Comparison of ENCODE assay signal across 15 cellular contexts in the genomic region with DNA sequence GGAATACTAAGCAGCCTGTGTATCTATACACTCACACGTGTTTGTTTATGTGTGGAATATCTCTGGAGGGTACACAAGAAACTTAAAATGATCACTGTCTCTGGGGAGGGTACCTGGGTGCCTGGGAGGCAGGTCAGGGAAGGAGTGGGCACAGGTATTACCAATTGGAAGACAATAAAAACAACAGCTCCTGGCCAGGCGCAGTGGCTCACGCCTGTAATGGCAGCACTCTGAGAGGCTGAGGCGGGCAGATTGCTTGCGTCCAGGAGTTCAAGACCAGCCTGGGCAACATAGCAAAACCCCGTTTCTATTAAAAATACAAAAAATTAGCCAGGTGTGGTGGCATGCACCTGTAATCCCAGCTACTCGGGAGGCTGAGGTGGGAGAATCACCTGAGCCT. TPM values are rescaled to one million over a fixed set of nuclear protein-coding genes. Genes with fewer than 3 reads are reported as not detected.
DNase-seq lines count a peak whose midpoint lies in the region; ATAC-seq, FAIRE-seq and TF ChIP-seq lines count a peak whose summit lies in the region.
"Not testable (repeated sequence)": the region's sequence is repeated elsewhere in the genome, so short reads cannot be mapped to it uniquely, and the experiment has no call there.
"Had no signal": no experiment of that assay in that cellular context is flagged by ENCODE, and none has a peak within 500 bp of the region (broad histone marks: within the 10 kb centered on the region; RNA-seq: fewer than 3 reads in every experiment).

No MANE protein-coding gene starts in this region.

- not testable (repeated sequence) for H3K27me3 ChIP-seq in CD4-positive, CD25-positive, alpha-beta regulatory T cell (ENCODE audit: control insufficient read depth, insufficient read depth, low read length); dorsolateral prefrontal cortex; pancreas; upper lobe of right lung

- not testable (repeated sequence) for H3K9me3 ChIP-seq in CD4-positive, CD25-positive, alpha-beta regulatory T cell (ENCODE audit: control insufficient read depth in 2 of 2, low read length in 2 of 2); T-helper 17 cell (ENCODE audit: control insufficient read depth, low read length, poor library complexity, severe bottlenecking); pancreas; upper lobe of right lung

- H3K4me3 Mint-ChIP-seq in CD4-positive, CD25-positive, alpha-beta regulatory T cell = peak overlapping the region in 1 of 4 donors; percentile 34
- not testable (repeated sequence) for H3K4me3 Mint-ChIP-seq in T-helper 17 cell; activated T-helper 2 cell treated with anti-CD3 and anti-CD28 coated beads, Interferon-gamma antibody, Interleukin-2, Interleukin-4, amounts not matched to agents 10 μg/mL and 5 μg/mL and 100 μg/mL, durations not matched to agents 14 hours and 24 hours and 36 hours (ENCODE audit: low read depth); memory B cell
- peak overlapping the region; percentile 2 for H3K4me3 Mint-ChIP-seq in natural killer cell

- H3K27ac ChIP-seq in CD4-positive, CD25-positive, alpha-beta regulatory T cell (ENCODE audit: insufficient read depth, low read length, poor library complexity, severe bottlenecking); upper lobe of right lung: not testable (repeated sequence)
- H3K27ac ChIP-seq in dorsolateral prefrontal cortex (peak overlapping the region in 39 of 59 donors; percentile 6 to 80 (median 44)), pancreas (peak overlapping the region in 3 of 4 donors; percentile 28 to 77 (median 41))

- ATAC-seq in CD4-positive, CD25-positive, alpha-beta regulatory T cell (ENCODE audit: low read depth in 2 of 2); T-helper 17 cell; memory B cell (ENCODE audit: low read depth); natural killer cell; pancreas; upper lobe of right lung: not testable (repeated sequence)

- not testable (repeated sequence) for DNase-seq in CD4-positive, CD25-positive, alpha-beta regulatory T cell; T-helper 17 cell; activated T-helper 2 cell treated with anti-CD3 and anti-CD28 coated beads, Interferon-gamma antibody, Interleukin-2, Interleukin-4, amounts not matched to agents 10 μg/mL and 5 μg/mL and 100 μg/mL, durations not matched to agents 14 hours and 24 hours and 36 hours (ENCODE audit: low spot score); dorsolateral prefrontal cortex; memory B cell (ENCODE audit: low spot score in 2 of 2); natural killer cell; pancreas
- peak; percentile 40 for DNase-seq in upper lobe of right lung

- not testable (repeated sequence) for TF ChIP-seq CTCF in dorsolateral prefrontal cortex (IDR thresholded peaks at IDR 0.05 in 54 of 56, conservative IDR thresholded peaks at IDR 0.05 in 2 of 56; ENCODE audit: low read depth in 1 of 56, partially characterized antibody in 56 of 56); natural killer cell (IDR thresholded peaks at IDR 0.05); pancreas (IDR thresholded peaks at IDR 0.05); upper lobe of right lung (IDR thresholded peaks at IDR 0.05)

- 85 to 86% methylated on average over 7 of the region's 7 CpGs for WGBS in pancreas, 2 donors

- FAIRE-seq in pancreas (lab: Jason Lieb, UNC) = not testable (repeated sequence)

- not testable (repeated sequence) for H3K27me3 Mint-ChIP-seq in CD4-positive, CD25-positive, alpha-beta regulatory T cell; T-helper 17 cell; activated T-helper 2 cell treated with anti-CD3 and anti-CD28 coated beads, Interferon-gamma antibody, Interleukin-2, Interleukin-4, amounts not matched to agents 10 μg/mL and 5 μg/mL and 100 μg/mL, durations not matched to agents 14 hours and 24 hours and 36 hours (ENCODE audit: low read depth); memory B cell; natural killer cell (ENCODE audit: low read depth in 2 of 2)

- H3K36me3 ChIP-seq in CD4-positive, CD25-positive, alpha-beta regulatory T cell (ENCODE audit: control insufficient read depth, insufficient read depth, low read length) = peaks cover 16% of the 10 kb centered on the region
- not testable (repeated sequence) for H3K36me3 ChIP-seq in pancreas
- peaks cover 12% of the 10 kb centered on the region for H3K36me3 ChIP-seq in upper lobe of right lung

- H3K27ac Mint-ChIP-seq in CD4-positive, CD25-positive, alpha-beta regulatory T cell = peak overlapping the region in 2 of 3 donors; percentile 18 to 68
- H3K27ac Mint-ChIP-seq in T-helper 17 cell (peak overlapping the region; percentile 77), memory B cell (peak overlapping the region; percentile 76), natural killer cell (peak overlapping the region; percentile 83 to 90)
- peak overlapping the region; percentile 28 for H3K27ac Mint-ChIP-seq in activated T-helper 2 cell treated with anti-CD3 and anti-CD28 coated beads, Interferon-gamma antibody, Interleukin-2, Interleukin-4, amounts not matched to agents 10 μg/mL and 5 μg/mL and 100 μg/mL, durations not matched to agents 14 hours and 24 hours and 36 hours

- not testable (repeated sequence) for H3K4me3 ChIP-seq in CD4-positive, CD25-positive, alpha-beta regulatory T cell (ENCODE audit: low read depth, low read length); dorsolateral prefrontal cortex; pancreas; upper lobe of right lung

- not testable (repeated sequence) for H3K9me3 Mint-ChIP-seq in CD4-positive, CD25-positive, alpha-beta regulatory T cell; activated T-helper 2 cell treated with anti-CD3 and anti-CD28 coated beads, Interferon-gamma antibody, Interleukin-2, Interleukin-4, amounts not matched to agents 10 μg/mL and 5 μg/mL and 100 μg/mL, durations not matched to agents 14 hours and 24 hours and 36 hours; memory B cell; natural killer cell

- H3K4me1 Mint-ChIP-seq in CD4-positive, CD25-positive, alpha-beta regulatory T cell = peaks cover 8 to 65% (median 23%) of the 10 kb centered on the region in 4 donors
- H3K4me1 Mint-ChIP-seq in T-helper 17 cell (peaks cover 20% of the 10 kb centered on the region), memory B cell (peaks cover 62% of the 10 kb centered on the region), natural killer cell (peaks cover 54 to 62% of the 10 kb centered on the region in 2 donors)
- peaks cover 15% of the 10 kb centered on the region for H3K4me1 Mint-ChIP-seq in activated T-helper 2 cell treated with anti-CD3 and anti-CD28 coated beads, Interferon-gamma antibody, Interleukin-2, Interleukin-4, amounts not matched to agents 10 μg/mL and 5 μg/mL and 100 μg/mL, durations not matched to agents 14 hours and 24 hours and 36 hours (ENCODE audit: low read depth)

- H3K4me1 ChIP-seq in CD4-positive, CD25-positive, alpha-beta regulatory T cell (ENCODE audit: control insufficient read depth, insufficient read depth, low read length, poor library complexity, severe bottlenecking) = peaks cover 31% of the 10 kb centered on the region
- H3K4me1 ChIP-seq in pancreas = peaks cover 14 to 36% (median 31%) of the 10 kb centered on the region in 3 donors
- H3K4me1 ChIP-seq in upper lobe of right lung = not testable (repeated sequence)

- H3K36me3 Mint-ChIP-seq in CD4-positive, CD25-positive, alpha-beta regulatory T cell = peaks cover 22% of the 10 kb centered on the region
- H3K36me3 Mint-ChIP-seq in T-helper 17 cell (ENCODE audit: low read depth); memory B cell; natural killer cell: not testable (repeated sequence)
- H3K36me3 Mint-ChIP-seq in activated T-helper 2 cell treated with anti-CD3 and anti-CD28 coated beads, Interferon-gamma antibody, Interleukin-2, Interleukin-4, amounts not matched to agents 10 μg/mL and 5 μg/mL and 100 μg/mL, durations not matched to agents 14 hours and 24 hours and 36 hours (ENCODE audit: low read depth) = peaks cover 15% of the 10 kb centered on the region

- intact Hi-C loops in activated T-helper 2 cell treated with anti-CD3 and anti-CD28 coated beads, Interferon-gamma antibody, Interleukin-2, Interleukin-4, amounts not matched to agents 10 μg/mL and 5 μg/mL and 100 μg/mL, durations not matched to agents 14 hours and 24 hours and 36 hours (cut with micrococcal nuclease); dorsolateral prefrontal cortex (cut with DNase I); natural killer cell (cut with micrococcal nuclease); pancreas (cut with DNase I); upper lobe of right lung (cut with DNase I): not testable (repeated sequence)

RNA-seq across cellular contexts. Expression of gene STH, which starts 24.3 kb away (rescaled TPM):
- total RNA-seq in CD4-positive, CD25-positive, alpha-beta regulatory T cell = not detected
- not detected for polyA plus RNA-seq in CD4-positive, CD25-positive, alpha-beta regulatory T cell
- total RNA-seq in T-helper 17 cell (not detected), dorsolateral prefrontal cortex (10 to 100 TPM in 84 of 120 experiments, 1 to 10 TPM in 36; 1.8 to 35.0 (median 12.2) TPM), natural killer cell (not detected), pancreas (not detected), upper lobe of right lung (not detected)
- not detected in 2 replicates for total RNA-seq in activated T-helper 2 cell treated with anti-CD3 and anti-CD28 coated beads, Interferon-gamma antibody, Interleukin-2, Interleukin-4, amounts not matched to agents 10 μg/mL and 5 μg/mL and 100 μg/mL, durations not matched to agents 14 hours and 24 hours and 36 hours
- not detected for polyA plus RNA-seq in pancreas
- total RNA-seq: A172; CD8-positive, alpha-beta T cell; G401; GM12878; H7; HFFc6; HT1080 had no signal
- polyA plus RNA-seq: GM12878 had no signal

Comparison
In these comparisons a context has a peak if more than half of its experiments do, and no peak if none do; other contexts are left out.
1. H3K27ac Mint-ChIP-seq: peak in every context shown above with its lines; median percentile 86 in natural killer cell; 77 in T-helper 17 cell; 76 in memory B cell; 43 in CD4-positive, CD25-positive, alpha-beta regulatory T cell; 28 in activated T-helper 2 cell treated with anti-CD3 and anti-CD28 coated beads, Interferon-gamma antibody, Interleukin-2, Interleukin-4, amounts not matched to agents 10 μg/mL and 5 μg/mL and 100 μg/mL, durations not matched to agents 14 hours and 24 hours and 36 hours.